7 cellular contexts compared by ENCODE assay signal in the genomic region with DNA sequence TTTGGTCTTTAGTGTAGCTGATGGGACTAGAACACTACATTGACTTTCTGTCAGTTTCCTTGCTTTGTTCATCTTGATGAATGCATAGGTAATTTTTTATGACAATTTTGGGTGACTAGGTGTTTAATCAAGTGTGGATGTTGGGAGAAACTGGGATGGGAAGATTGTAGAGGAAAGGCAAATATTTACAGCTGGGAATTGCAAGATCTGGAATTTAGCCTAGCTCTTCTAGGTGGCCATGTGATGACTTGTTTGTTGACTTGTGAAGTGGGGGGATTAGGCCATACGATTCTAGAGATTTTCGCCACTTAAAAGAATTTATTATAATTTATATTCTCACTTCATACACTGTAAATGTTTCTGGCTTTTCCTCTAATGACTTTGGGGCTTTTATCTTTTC.
"Had no signal": no experiment of that assay in that cellular context is flagged by ENCODE, and none has a peak within 500 bp of the region (broad histone marks: within the 10 kb centered on the region; RNA-seq: fewer than 3 reads in every experiment).

No MANE protein-coding gene starts in this region.

- ATAC-seq: GM23338 had no signal

- H3K27me3 Mint-ChIP-seq: IgD-negative memory B cell had no signal

- H3K36me3 Mint-ChIP-seq: IgD-negative memory B cell had no signal

- H3K4me3 Mint-ChIP-seq: GM23338, H9, IgD-negative memory B cell had no signal

- DNase-seq: H9, HCEC 1CT had no signal

- H3K27ac Mint-ChIP-seq: GM23338, H9, IgD-negative memory B cell had no signal

- H3K4me1 Mint-ChIP-seq: IgD-negative memory B cell had no signal

- H3K4me2 ChIP-seq: GM23338 had no signal

- FAIRE-seq: H1, H54, HTR-8/SVneo had no signal

- H3K4me3 ChIP-seq: GM23338 had no signal
